Comparison of ENCODE assay signal across 9 cellular contexts in the genomic region with DNA sequence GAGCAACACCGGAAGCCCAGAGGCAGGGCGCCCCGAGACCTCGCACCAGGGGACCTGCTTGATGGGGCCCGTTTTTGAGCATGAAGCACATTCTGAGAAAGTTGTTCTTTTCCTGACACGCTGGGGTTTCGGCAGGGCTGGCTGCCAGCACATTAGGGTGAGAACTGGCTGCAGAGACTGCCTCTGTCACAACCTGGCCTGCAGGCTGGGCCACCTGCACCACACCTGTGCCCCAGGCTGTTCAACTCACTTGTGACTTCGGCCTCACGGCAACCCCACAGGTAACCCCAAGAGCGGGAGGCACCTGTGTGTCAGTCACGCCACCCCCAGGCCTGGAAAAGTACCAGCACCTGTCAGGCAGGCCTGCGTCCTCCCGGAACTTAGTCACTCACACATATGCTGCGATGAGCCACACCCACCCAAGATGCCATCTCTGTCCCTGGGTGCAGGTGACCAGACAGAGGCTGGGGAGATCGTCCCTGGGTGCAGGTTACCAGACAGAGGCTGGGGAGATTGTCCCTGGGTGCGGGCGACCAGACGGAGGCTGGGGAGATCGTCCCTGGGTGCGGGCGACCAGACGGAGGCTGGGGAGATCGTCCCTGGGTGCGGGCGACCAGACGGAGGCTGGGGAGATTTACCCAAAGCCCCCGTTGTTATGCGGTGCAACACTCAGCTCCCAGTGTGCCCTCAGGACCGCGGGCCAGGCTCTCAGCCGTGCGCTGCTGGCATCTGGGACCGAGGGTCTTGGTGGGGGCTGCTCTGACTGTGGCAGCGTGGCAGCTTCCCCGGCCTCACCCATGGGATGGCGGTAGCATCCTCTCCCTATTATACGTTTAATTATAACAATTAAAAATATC.
DNase-seq lines count a peak whose midpoint lies in the region; ATAC-seq lines count a peak whose summit lies in the region.
"Had no signal": no experiment of that assay in that cellular context is flagged by ENCODE, and none has a peak within 500 bp of the region (broad histone marks: within the 10 kb centered on the region; RNA-seq: fewer than 3 reads in every experiment).

No MANE protein-coding gene starts in this region.

- intact Hi-C loops in Right ventricle myocardium superior (cut with DNase I), result no loop called here
- intact Hi-C loops in left ventricle myocardium superior (cut with micrococcal nuclease), result no loop called here

- DNase-seq in Right ventricle myocardium superior, result peak; percentile 33
- DNase-seq in left ventricle myocardium superior, result no peak
- DNase-seq in activated CD8-positive, alpha-beta memory T cell treated with anti-CD3 and anti-CD28 coated beads for 24 hours, result peak; percentile 47
- peak; percentile 32 for DNase-seq in left lobe of liver (ENCODE audit: low spot score)
- DNase-seq in stimulated activated CD4-positive, alpha-beta T cell treated with anti-CD3 and anti-CD28 coated beads, Interleukin-1b, Interleukin-23, amount 100 ng/mL, for 48 hours, result no peak
- DNase-seq: mesendoderm had no signal

- ATAC-seq in Right ventricle myocardium superior (ENCODE audit: poor library complexity), result no peak
- no peak for ATAC-seq in left ventricle myocardium superior
- no peak for ATAC-seq in left lobe of liver
- no peak for ATAC-seq in HG02571 (IDR thresholded peaks at IDR 0.05; ENCODE audit: unreplicated experiment)
- no peak for ATAC-seq in HG02852 (IDR thresholded peaks at IDR 0.05; ENCODE audit: unreplicated experiment)
- ATAC-seq in GM21528 (IDR thresholded peaks at IDR 0.05; ENCODE audit: low FRiP score, unreplicated experiment), result no peak

Comparison
In these comparisons a context has a peak if more than half of its experiments do, and no peak if none do; other contexts are left out.
1. DNase-seq: peak in Right ventricle myocardium superior (single experiment), activated CD8-positive, alpha-beta memory T cell treated with anti-CD3 and anti-CD28 coated beads for 24 hours (single experiment) and left lobe of liver (single experiment); none in left ventricle myocardium superior (single experiment) and stimulated activated CD4-positive, alpha-beta T cell treated with anti-CD3 and anti-CD28 coated beads, Interleukin-1b, Interleukin-23, amount 100 ng/mL, for 48 hours (single experiment).